ENCODE assay signal across 1 cellular context in the genomic region with DNA sequence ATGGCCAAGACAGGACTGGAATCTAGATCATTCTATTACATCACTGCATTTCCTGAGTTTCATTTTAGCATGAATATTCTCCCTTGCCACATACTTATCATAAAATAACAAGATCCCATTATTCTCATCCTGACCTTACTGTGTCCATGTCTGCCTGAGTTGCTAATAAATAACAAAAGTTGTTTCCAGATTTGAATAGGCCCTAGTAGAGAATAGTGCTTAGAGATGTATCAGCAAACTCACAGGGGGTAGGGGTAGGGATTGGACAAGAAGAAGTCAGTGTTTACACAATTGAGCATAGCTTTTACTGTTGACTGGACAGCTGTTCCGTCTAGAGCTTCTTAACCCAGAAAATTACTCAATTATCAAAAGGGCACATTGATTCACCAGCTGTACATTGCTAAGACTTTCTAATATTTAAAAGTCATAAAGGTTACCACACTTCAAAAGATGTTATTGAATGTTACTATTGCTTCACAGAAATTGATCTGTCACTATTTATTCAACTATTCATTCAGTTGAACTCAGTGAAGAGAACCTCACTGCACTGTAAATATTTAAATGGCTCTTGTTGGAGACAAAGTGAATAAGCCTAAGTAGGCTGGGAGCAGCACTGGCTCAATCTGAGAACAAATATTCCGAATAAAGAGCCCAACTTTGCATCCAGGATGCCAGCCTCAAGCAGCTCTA.
TF ChIP-seq lines count a peak whose summit lies in the region.

No MANE protein-coding gene starts in this region.

TF ChIP-seq in HepG2, 621 proteins besides CTCF, POLR2A, EP300 and RAD21 (continued from another document and continues in another):
- TF ChIP-seq, protein P1, sequence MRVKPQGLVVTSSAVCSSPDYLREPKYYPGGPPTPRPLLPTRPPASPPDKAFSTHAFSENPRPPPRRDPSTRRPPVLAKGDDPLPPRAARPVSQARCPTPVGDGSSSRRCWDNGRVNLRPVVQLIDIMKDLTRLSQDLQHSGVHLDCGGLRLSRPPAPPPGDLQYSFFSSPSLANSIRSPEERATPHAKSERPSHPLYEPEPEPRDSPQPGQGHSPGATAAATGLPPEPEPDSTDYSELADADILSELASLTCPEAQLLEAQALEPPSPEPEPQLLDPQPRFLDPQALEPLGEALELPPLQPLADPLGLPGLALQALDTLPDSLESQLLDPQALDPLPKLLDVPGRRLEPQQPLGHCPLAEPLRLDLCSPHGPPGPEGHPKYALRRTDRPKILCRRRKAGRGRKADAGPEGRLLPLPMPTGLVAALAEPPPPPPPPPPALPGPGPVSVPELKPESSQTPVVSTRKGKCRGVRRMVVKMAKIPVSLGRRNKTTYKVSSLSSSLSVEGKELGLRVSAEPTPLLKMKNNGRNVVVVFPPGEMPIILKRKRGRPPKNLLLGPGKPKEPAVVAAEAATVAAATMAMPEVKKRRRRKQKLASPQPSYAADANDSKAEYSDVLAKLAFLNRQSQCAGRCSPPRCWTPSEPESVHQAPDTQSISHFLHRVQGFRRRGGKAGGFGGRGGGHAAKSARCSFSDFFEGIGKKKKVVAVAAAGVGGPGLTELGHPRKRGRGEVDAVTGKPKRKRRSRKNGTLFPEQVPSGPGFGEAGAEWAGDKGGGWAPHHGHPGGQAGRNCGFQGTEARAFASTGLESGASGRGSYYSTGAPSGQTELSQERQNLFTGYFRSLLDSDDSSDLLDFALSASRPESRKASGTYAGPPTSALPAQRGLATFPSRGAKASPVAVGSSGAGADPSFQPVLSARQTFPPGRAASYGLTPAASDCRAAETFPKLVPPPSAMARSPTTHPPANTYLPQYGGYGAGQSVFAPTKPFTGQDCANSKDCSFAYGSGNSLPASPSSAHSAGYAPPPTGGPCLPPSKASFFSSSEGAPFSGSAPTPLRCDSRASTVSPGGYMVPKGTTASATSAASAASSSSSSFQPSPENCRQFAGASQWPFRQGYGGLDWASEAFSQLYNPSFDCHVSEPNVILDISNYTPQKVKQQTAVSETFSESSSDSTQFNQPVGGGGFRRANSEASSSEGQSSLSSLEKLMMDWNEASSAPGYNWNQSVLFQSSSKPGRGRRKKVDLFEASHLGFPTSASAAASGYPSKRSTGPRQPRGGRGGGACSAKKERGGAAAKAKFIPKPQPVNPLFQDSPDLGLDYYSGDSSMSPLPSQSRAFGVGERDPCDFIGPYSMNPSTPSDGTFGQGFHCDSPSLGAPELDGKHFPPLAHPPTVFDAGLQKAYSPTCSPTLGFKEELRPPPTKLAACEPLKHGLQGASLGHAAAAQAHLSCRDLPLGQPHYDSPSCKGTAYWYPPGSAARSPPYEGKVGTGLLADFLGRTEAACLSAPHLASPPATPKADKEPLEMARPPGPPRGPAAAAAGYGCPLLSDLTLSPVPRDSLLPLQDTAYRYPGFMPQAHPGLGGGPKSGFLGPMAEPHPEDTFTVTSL (CRISPR knock-in tag; IDR thresholded peaks at IDR 0.05; ENCODE audit: borderline replicate concordance), result peak; percentile 98
- no peak for TF ChIP-seq BRCA1 (CRISPR knock-in tag; IDR thresholded peaks at IDR 0.05)
- TF ChIP-seq, protein P2, sequence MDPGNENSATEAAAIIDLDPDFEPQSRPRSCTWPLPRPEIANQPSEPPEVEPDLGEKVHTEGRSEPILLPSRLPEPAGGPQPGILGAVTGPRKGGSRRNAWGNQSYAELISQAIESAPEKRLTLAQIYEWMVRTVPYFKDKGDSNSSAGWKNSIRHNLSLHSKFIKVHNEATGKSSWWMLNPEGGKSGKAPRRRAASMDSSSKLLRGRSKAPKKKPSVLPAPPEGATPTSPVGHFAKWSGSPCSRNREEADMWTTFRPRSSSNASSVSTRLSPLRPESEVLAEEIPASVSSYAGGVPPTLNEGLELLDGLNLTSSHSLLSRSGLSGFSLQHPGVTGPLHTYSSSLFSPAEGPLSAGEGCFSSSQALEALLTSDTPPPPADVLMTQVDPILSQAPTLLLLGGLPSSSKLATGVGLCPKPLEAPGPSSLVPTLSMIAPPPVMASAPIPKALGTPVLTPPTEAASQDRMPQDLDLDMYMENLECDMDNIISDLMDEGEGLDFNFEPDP (CRISPR knock-in tag; conservative IDR thresholded peaks at IDR 0.05), result 0 out of 2 replicates have a peak, but pooled peaks have one; percentile 64
- TF ChIP-seq, protein P3, sequence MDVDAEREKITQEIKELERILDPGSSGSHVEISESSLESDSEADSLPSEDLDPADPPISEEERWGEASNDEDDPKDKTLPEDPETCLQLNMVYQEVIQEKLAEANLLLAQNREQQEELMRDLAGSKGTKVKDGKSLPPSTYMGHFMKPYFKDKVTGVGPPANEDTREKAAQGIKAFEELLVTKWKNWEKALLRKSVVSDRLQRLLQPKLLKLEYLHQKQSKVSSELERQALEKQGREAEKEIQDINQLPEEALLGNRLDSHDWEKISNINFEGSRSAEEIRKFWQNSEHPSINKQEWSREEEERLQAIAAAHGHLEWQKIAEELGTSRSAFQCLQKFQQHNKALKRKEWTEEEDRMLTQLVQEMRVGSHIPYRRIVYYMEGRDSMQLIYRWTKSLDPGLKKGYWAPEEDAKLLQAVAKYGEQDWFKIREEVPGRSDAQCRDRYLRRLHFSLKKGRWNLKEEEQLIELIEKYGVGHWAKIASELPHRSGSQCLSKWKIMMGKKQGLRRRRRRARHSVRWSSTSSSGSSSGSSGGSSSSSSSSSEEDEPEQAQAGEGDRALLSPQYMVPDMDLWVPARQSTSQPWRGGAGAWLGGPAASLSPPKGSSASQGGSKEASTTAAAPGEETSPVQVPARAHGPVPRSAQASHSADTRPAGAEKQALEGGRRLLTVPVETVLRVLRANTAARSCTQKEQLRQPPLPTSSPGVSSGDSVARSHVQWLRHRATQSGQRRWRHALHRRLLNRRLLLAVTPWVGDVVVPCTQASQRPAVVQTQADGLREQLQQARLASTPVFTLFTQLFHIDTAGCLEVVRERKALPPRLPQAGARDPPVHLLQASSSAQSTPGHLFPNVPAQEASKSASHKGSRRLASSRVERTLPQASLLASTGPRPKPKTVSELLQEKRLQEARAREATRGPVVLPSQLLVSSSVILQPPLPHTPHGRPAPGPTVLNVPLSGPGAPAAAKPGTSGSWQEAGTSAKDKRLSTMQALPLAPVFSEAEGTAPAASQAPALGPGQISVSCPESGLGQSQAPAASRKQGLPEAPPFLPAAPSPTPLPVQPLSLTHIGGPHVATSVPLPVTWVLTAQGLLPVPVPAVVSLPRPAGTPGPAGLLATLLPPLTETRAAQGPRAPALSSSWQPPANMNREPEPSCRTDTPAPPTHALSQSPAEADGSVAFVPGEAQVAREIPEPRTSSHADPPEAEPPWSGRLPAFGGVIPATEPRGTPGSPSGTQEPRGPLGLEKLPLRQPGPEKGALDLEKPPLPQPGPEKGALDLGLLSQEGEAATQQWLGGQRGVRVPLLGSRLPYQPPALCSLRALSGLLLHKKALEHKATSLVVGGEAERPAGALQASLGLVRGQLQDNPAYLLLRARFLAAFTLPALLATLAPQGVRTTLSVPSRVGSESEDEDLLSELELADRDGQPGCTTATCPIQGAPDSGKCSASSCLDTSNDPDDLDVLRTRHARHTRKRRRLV (CRISPR knock-in tag; IDR thresholded peaks at IDR 0.05), result peak; percentile 44; the same call in 1 of the 2 replicates
- no peak for TF ChIP-seq MXD4 (CRISPR knock-in tag; IDR thresholded peaks at IDR 0.05)
- TF ChIP-seq CHCHD3 (CRISPR knock-in tag; IDR thresholded peaks at IDR 0.05), result no peak
- no peak for TF ChIP-seq SYNCRIP (IDR thresholded peaks at IDR 0.05; ENCODE audit: insufficient read depth, low read depth, low read length)
- TF ChIP-seq, protein P4, sequence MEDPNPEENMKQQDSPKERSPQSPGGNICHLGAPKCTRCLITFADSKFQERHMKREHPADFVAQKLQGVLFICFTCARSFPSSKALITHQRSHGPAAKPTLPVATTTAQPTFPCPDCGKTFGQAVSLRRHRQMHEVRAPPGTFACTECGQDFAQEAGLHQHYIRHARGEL (CRISPR knock-in tag; IDR thresholded peaks at IDR 0.05), result no peak
- no peak for TF ChIP-seq ZNF317 (CRISPR knock-in tag; IDR thresholded peaks at IDR 0.05)
- TF ChIP-seq, protein P5, sequence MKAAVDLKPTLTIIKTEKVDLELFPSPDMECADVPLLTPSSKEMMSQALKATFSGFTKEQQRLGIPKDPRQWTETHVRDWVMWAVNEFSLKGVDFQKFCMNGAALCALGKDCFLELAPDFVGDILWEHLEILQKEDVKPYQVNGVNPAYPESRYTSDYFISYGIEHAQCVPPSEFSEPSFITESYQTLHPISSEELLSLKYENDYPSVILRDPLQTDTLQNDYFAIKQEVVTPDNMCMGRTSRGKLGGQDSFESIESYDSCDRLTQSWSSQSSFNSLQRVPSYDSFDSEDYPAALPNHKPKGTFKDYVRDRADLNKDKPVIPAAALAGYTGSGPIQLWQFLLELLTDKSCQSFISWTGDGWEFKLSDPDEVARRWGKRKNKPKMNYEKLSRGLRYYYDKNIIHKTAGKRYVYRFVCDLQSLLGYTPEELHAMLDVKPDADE (CRISPR knock-in tag; IDR thresholded peaks at IDR 0.05), result no peak
- TF ChIP-seq KLF9 (CRISPR knock-in tag; IDR thresholded peaks at IDR 0.05; ENCODE audit: low read depth), result no peak
- TF ChIP-seq MBD4 (IDR thresholded peaks at IDR 0.05; ENCODE audit: borderline replicate concordance, low read length), result peak; percentile 88
- TF ChIP-seq HOXA9 (CRISPR knock-in tag; IDR thresholded peaks at IDR 0.05; ENCODE audit: borderline replicate concordance), result no peak
- no peak for TF ChIP-seq TOE1 (CRISPR knock-in tag; IDR thresholded peaks at IDR 0.05)
- TF ChIP-seq, protein P6, sequence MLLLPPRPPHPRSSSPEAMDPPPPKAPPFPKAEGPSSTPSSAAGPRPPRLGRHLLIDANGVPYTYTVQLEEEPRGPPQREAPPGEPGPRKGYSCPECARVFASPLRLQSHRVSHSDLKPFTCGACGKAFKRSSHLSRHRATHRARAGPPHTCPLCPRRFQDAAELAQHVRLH (CRISPR knock-in tag; IDR thresholded peaks at IDR 0.05; ENCODE audit: borderline replicate concordance, low read depth), result no peak
- TF ChIP-seq, protein P7, sequence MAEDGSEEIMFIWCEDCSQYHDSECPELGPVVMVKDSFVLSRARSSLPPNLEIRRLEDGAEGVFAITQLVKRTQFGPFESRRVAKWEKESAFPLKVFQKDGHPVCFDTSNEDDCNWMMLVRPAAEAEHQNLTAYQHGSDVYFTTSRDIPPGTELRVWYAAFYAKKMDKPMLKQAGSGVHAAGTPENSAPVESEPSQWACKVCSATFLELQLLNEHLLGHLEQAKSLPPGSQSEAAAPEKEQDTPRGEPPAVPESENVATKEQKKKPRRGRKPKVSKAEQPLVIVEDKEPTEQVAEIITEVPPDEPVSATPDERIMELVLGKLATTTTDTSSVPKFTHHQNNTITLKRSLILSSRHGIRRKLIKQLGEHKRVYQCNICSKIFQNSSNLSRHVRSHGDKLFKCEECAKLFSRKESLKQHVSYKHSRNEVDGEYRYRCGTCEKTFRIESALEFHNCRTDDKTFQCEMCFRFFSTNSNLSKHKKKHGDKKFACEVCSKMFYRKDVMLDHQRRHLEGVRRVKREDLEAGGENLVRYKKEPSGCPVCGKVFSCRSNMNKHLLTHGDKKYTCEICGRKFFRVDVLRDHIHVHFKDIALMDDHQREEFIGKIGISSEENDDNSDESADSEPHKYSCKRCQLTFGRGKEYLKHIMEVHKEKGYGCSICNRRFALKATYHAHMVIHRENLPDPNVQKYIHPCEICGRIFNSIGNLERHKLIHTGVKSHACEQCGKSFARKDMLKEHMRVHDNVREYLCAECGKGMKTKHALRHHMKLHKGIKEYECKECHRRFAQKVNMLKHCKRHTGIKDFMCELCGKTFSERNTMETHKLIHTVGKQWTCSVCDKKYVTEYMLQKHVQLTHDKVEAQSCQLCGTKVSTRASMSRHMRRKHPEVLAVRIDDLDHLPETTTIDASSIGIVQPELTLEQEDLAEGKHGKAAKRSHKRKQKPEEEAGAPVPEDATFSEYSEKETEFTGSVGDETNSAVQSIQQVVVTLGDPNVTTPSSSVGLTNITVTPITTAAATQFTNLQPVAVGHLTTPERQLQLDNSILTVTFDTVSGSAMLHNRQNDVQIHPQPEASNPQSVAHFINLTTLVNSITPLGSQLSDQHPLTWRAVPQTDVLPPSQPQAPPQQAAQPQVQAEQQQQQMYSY (CRISPR knock-in tag; IDR thresholded peaks at IDR 0.05), result no peak
- TF ChIP-seq KAT7 (CRISPR knock-in tag; IDR thresholded peaks at IDR 0.05; ENCODE audit: borderline replicate concordance), result no peak
- TF ChIP-seq, protein P8, sequence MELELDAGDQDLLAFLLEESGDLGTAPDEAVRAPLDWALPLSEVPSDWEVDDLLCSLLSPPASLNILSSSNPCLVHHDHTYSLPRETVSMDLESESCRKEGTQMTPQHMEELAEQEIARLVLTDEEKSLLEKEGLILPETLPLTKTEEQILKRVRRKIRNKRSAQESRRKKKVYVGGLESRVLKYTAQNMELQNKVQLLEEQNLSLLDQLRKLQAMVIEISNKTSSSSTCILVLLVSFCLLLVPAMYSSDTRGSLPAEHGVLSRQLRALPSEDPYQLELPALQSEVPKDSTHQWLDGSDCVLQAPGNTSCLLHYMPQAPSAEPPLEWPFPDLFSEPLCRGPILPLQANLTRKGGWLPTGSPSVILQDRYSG (CRISPR knock-in tag; IDR thresholded peaks at IDR 0.05), result no peak
- TF ChIP-seq SRSF9 (IDR thresholded peaks at IDR 0.05; ENCODE audit: borderline replicate concordance, insufficient read depth, low read depth, low read length, poor library complexity, severe bottlenecking), result no peak
- TF ChIP-seq SP4 (CRISPR knock-in tag; IDR thresholded peaks at IDR 0.05), result no peak
- TF ChIP-seq SIN3A (IDR thresholded peaks at IDR 0.05; ENCODE audit: borderline replicate concordance, low read depth, low read length), result 0 out of 2 replicates have a peak, but pooled peaks have one; percentile 67
- TF ChIP-seq SPEN (CRISPR knock-in tag; IDR thresholded peaks at IDR 0.05; ENCODE audit: low read depth), result no peak; the same call in 1 of the 2 replicates
- no peak for TF ChIP-seq SMARCC2 (IDR thresholded peaks at IDR 0.05)
- TF ChIP-seq, protein P9, sequence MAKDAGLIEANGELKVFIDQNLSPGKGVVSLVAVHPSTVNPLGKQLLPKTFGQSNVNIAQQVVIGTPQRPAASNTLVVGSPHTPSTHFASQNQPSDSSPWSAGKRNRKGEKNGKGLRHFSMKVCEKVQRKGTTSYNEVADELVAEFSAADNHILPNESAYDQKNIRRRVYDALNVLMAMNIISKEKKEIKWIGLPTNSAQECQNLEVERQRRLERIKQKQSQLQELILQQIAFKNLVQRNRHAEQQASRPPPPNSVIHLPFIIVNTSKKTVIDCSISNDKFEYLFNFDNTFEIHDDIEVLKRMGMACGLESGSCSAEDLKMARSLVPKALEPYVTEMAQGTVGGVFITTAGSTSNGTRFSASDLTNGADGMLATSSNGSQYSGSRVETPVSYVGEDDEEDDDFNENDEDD (CRISPR knock-in tag; IDR thresholded peaks at IDR 0.05; ENCODE audit: borderline replicate concordance), result no peak
